ENCODE assay signal across 8 cellular contexts in genomic region chr3:73100734-73101550, GRCh38. TPM values are rescaled to one million over a fixed set of nuclear protein-coding genes. Genes with fewer than 3 reads are reported as not detected.
A peak's percentile ranks its signal among the peaks of the same experiment; 100 is the strongest.
DNase-seq lines count a peak whose midpoint lies in the region; ATAC-seq, FAIRE-seq and TF ChIP-seq lines count a peak whose summit lies in the region.

No MANE protein-coding gene starts in this region.

- H3K27me3 Mint-ChIP-seq in GM23338 (ENCODE audit: insufficient read depth, low read depth, poor library complexity) (peaks cover 11% of the 10 kb centered on the region), type B pancreatic cell (peaks cover 5% of the 10 kb centered on the region)

- H2AFZ ChIP-seq in GM23338: peak overlapping the region; percentile 81

- no peaks in the 10 kb centered on the region for H4K20me1 ChIP-seq in GM23338 (replicated peaks; ENCODE audit: insufficient read depth)

- no peaks in the 10 kb centered on the region for H3K9me2 ChIP-seq in GM23338 (ENCODE audit: insufficient read depth)

- peak; percentile 96 for ATAC-seq in GM23338
- ATAC-seq in pancreas: peak; percentile 82 to 99 (median 96)

- H3K27ac Mint-ChIP-seq in GM23338 (peak overlapping the region; percentile 13; the same call in 1 of the 2 replicates), type B pancreatic cell (peak overlapping the region; percentile 21)

- H3K9me3 ChIP-seq in SJSA1 (replicated peaks) (no peaks in the 10 kb centered on the region), pancreas (no peaks in the 10 kb centered on the region)

- H3K4me1 Mint-ChIP-seq in GM23338 (peaks cover 11% of the 10 kb centered on the region), type B pancreatic cell (ENCODE audit: unreplicated experiment) (peaks cover 13% of the 10 kb centered on the region)

- H3K4me3 ChIP-seq in GM23338: no peak overlapping the region
- H3K4me3 ChIP-seq in SJSA1: no peak overlapping the region
- no peak overlapping the region for H3K4me3 ChIP-seq in pancreas

- TF ChIP-seq CTCF in GM23338 (conservative IDR thresholded peaks at IDR 0.05; ENCODE audit: low read depth in 2 of 2) (peak; percentile 96 to 98), pancreas (IDR thresholded peaks at IDR 0.05) (peak; percentile 76 to 93 (median 87)), type B pancreatic cell (conservative IDR thresholded peaks at IDR 0.05) (peak; percentile 99)

- no peak overlapping the region for H3K4me2 ChIP-seq in GM23338

- H3F3A ChIP-seq in GM23338 (replicated peaks; ENCODE audit: low read depth): no peaks in the 10 kb centered on the region

- no peaks in the 10 kb centered on the region for H3K27me3 ChIP-seq in GM23338 (ENCODE audit: insufficient read depth)
- no peaks in the 10 kb centered on the region for H3K27me3 ChIP-seq in SJSA1 (replicated peaks)
- H3K27me3 ChIP-seq in pancreas: no peaks in the 10 kb centered on the region

- no peaks in the 10 kb centered on the region for H3K36me3 ChIP-seq in GM23338 (ENCODE audit: insufficient read depth)
- no peaks in the 10 kb centered on the region for H3K36me3 ChIP-seq in SJSA1
- no peaks in the 10 kb centered on the region for H3K36me3 ChIP-seq in pancreas

- H3K4me3 Mint-ChIP-seq in GM23338 (no peak overlapping the region), type B pancreatic cell (no peak overlapping the region)

- H3K27ac ChIP-seq in GM23338 (ENCODE audit: low read depth) (no peak overlapping the region), SJSA1 (no peak overlapping the region), pancreas (no peak overlapping the region)

- H3K4me1 ChIP-seq in GM23338 (ENCODE audit: insufficient read depth) (no peaks in the 10 kb centered on the region), SJSA1 (replicated peaks) (no peaks in the 10 kb centered on the region), pancreas (peaks cover 0 to 4% (median 0%) of the 10 kb centered on the region in 3 donors)

- H3K36me3 Mint-ChIP-seq in GM23338 (ENCODE audit: low read depth) (no peaks in the 10 kb centered on the region), type B pancreatic cell (no peaks in the 10 kb centered on the region)

- H3K9me3 Mint-ChIP-seq in GM23338 (no peaks in the 10 kb centered on the region; the same call in 2 of the 3 replicates), type B pancreatic cell (no peaks in the 10 kb centered on the region)

- DNase-seq in ELF-1 (ENCODE audit: low read depth, low spot score) (peak; percentile 93), GM23338 (ENCODE audit: low spot score) (peak; percentile 95), M059J (ENCODE audit: low read depth) (peak; percentile 62), SJSA1 (ENCODE audit: low read depth in 1 of 2, low spot score in 2 of 2) (peak; percentile 54 to 69), glomerular endothelial cell (ENCODE audit: extremely low read depth, low read depth, low spot score) (peak; percentile 44), pancreas (peak; percentile 62 to 86 (median 76)), type B pancreatic cell (ENCODE audit: extremely low spot score, unreplicated experiment) (peak; percentile 86)
- DNase-seq in activated gamma-delta T cell treated with anti-CD3 and anti-CD28 coated beads, Interleukin-2, amount 50 U/mL, for 16 hours (ENCODE audit: low read depth): peak; percentile 67

- H3K79me2 ChIP-seq in GM23338 (replicated peaks; ENCODE audit: insufficient read depth): no peaks in the 10 kb centered on the region

- 28 to 29% methylated on average over 10 of the region's 10 CpGs for WGBS in pancreas, 2 donors

- no peak for FAIRE-seq in pancreas (lab: Jason Lieb, UNC)

- intact Hi-C loops in pancreas (cut with DNase I): loop anchor here in 2 of 3 donors (5.0 to 10.0 kb wide), 4 partner anchors 336 to 746 kb away; no protein-coding TSS in a partner anchor

TF ChIP-seq in GM23338, 12 proteins besides CTCF, POLR2A, EP300 and RAD21:
- TF ChIP-seq POLR2AphosphoS5 (IDR thresholded peaks at IDR 0.05; ENCODE audit: low read depth): no peak
- TF ChIP-seq EZH2 (IDR thresholded peaks at IDR 0.05; ENCODE audit: low read depth, unreplicated experiment): no peak
- TF ChIP-seq ZNF331 (CRISPR knock-in tag; IDR thresholded peaks at IDR 0.05; ENCODE audit: low read depth): no peak

RNA-seq across cellular contexts. Expression of gene EBLN2, which starts 39.5 kb away (rescaled TPM):
- 9.3 and 9.9 TPM in 2 replicates for total RNA-seq in GM23338 (2014; rRNA removed; shearing (Covaris generic))
- polyA plus RNA-seq in GM23338 (2016; fragmentation: Nextera tagmentation; extraction: Ambion mirVana) (4.7 and 5.1 TPM in 2 replicates), pancreas (1 to 10 TPM in 1 of 2 donors, under 1 TPM in 1; 0.95 to 1.2 TPM)
- total RNA-seq in M059J (2014; rRNA removed; shearing (Covaris generic)): 0.54 and 2.1 TPM in 2 replicates
- total RNA-seq in SJSA1 (2014; rRNA removed; shearing (Covaris generic)): 1.1 and 2.1 TPM in 2 replicates
- total RNA-seq in glomerular endothelial cell (0.78 and 4.9 TPM in 2 replicates), pancreas (1 to 10 TPM in 5 of 6 donors, under 1 TPM in 1; 0.79 to 2.9 (median 1.6) TPM), type B pancreatic cell (ENCODE audit: low replicate concordance) (6.3 and 6.4 TPM in 2 replicates)

Comparison
In these comparisons a context has a peak if more than half of its experiments do, and no peak if none do; other contexts are left out.
1. DNase-seq: peak in every context shown above with its lines; median percentile 95 in GM23338; 93 in ELF-1; 86 in type B pancreatic cell; 76 in pancreas; 67 in activated gamma-delta T cell treated with anti-CD3 and anti-CD28 coated beads, Interleukin-2, amount 50 U/mL, for 16 hours; 62 in M059J; 62 in SJSA1; 44 in glomerular endothelial cell.